ENCODE assay signal across 22 cellular contexts in genomic region chr21:29433366-29434059, GRCh38.
DNase-seq lines count a peak whose midpoint lies in the region; ATAC-seq and TF ChIP-seq lines count a peak whose summit lies in the region.
"Had no signal": no experiment of that assay in that cellular context is flagged by ENCODE, and none has a peak within 500 bp of the region (broad histone marks: within the 10 kb centered on the region; RNA-seq: fewer than 3 reads in every experiment).

No MANE protein-coding gene starts in this region.

- H3K27ac Mint-ChIP-seq in activated CD8-positive, alpha-beta T cell treated with anti-CD3 and anti-CD28 coated beads for 36 hours: peak overlapping the region; percentile 93
- H3K27ac Mint-ChIP-seq in activated CD8-positive, alpha-beta T cell treated with anti-CD3 and anti-CD28 coated beads, Interleukin-2, amount 10 ng/mL, durations not matched to agents 7 days and 5 days: no peak overlapping the region
- H3K27ac Mint-ChIP-seq in stimulated activated effector memory CD8-positive, alpha-beta T cell treated with anti-CD3 and anti-CD28 coated beads, Interleukin-12 subunit alpha, Interleukin-12 subunit beta, amount 100 ng/mL, for 72 hours: peak overlapping the region; percentile 40
- H3K27ac Mint-ChIP-seq: endodermal cell had no signal

- no peak for TF ChIP-seq CTCF in activated CD8-positive, alpha-beta T cell treated with anti-CD3 and anti-CD28 coated beads for 36 hours (IDR thresholded peaks at IDR 0.05)
- TF ChIP-seq CTCF in fibroblast of pulmonary artery (IDR thresholded peaks at IDR 0.05; ENCODE audit: low read length, missing control alignments): no peak

- ATAC-seq in activated CD8-positive, alpha-beta T cell treated with anti-CD3 and anti-CD28 coated beads for 36 hours: no peak
- no peak for ATAC-seq in activated CD8-positive, alpha-beta T cell treated with anti-CD3 and anti-CD28 coated beads, Interleukin-2, amount 10 ng/mL, durations not matched to agents 7 days and 5 days
- ATAC-seq in stimulated activated effector memory CD8-positive, alpha-beta T cell treated with anti-CD3 and anti-CD28 coated beads, Interleukin-12 subunit alpha, Interleukin-12 subunit beta, amount 100 ng/mL, for 72 hours: no peak
- ATAC-seq in activated CD4-positive, CD25-positive, alpha-beta regulatory T cell treated with anti-CD3 and anti-CD28 coated beads, Interleukin-2, amount 50 U/mL, for 24 hours: no peak
- ATAC-seq: left colon, T-cell had no signal

- H3K4me3 Mint-ChIP-seq in activated CD8-positive, alpha-beta T cell treated with anti-CD3 and anti-CD28 coated beads for 36 hours: no peak overlapping the region
- H3K4me3 Mint-ChIP-seq in activated CD8-positive, alpha-beta T cell treated with anti-CD3 and anti-CD28 coated beads, Interleukin-2, amount 10 ng/mL, durations not matched to agents 7 days and 5 days: no peak overlapping the region
- no peak overlapping the region for H3K4me3 Mint-ChIP-seq in stimulated activated effector memory CD8-positive, alpha-beta T cell treated with anti-CD3 and anti-CD28 coated beads, Interleukin-12 subunit alpha, Interleukin-12 subunit beta, amount 100 ng/mL, for 72 hours
- H3K4me3 Mint-ChIP-seq: endodermal cell had no signal

- POLR2A ChIA-PET in activated CD8-positive, alpha-beta T cell treated with anti-CD3 and anti-CD28 coated beads for 36 hours (lab: Charles Lee): no interaction called here
- POLR2A ChIA-PET in activated CD8-positive, alpha-beta T cell treated with anti-CD3 and anti-CD28 coated beads, Interleukin-2, amount 10 ng/mL, durations not matched to agents 7 days and 5 days (lab: Charles Lee): no interaction called here

- DNase-seq in activated CD8-positive, alpha-beta T cell treated with anti-CD3 and anti-CD28 coated beads for 36 hours: no peak
- no peak for DNase-seq in activated CD8-positive, alpha-beta T cell treated with anti-CD3 and anti-CD28 coated beads, Interleukin-2, amount 10 ng/mL, durations not matched to agents 7 days and 5 days
- DNase-seq in OCI-M1 (lab: John Stamatoyannopoulos, UW) (peak; percentile 44), fibroblast of pulmonary artery (ENCODE audit: low read depth) (peak; percentile 7), NCI-H187 (lab: John Stamatoyannopoulos, UW) (no peak)
- no peak for DNase-seq in stimulated activated effector memory CD8-positive, alpha-beta T cell treated with anti-CD3 and anti-CD28 coated beads, Interleukin-12 subunit alpha, Interleukin-12 subunit beta, amount 100 ng/mL, for 72 hours (ENCODE audit: low spot score in 2 of 2)
- DNase-seq in stimulated activated CD4-positive, alpha-beta T cell treated with anti-CD3 and anti-CD28 coated beads, Interleukin-15, amount 100 ng/mL, for 24 hours: no peak
- DNase-seq: activated effector memory CD4-positive, alpha-beta T cell treated with Interleukin-2 at 50 U/mL for 16 hours; amygdala; cerebellar nuclear complex; DMS79; endodermal cell; foreskin melanocyte; left colon; MG63; NCI-H187 treated with DMSO at 0.1 percent for 48 hours; NCI-H446 treated with DMSO at 0.1 percent for 48 hours; stimulated activated naive CD4-positive, alpha-beta T cell; T-cell; tibial artery; WERI-Rb-1 had no signal

- H3K27me3 Mint-ChIP-seq in activated CD8-positive, alpha-beta T cell treated with anti-CD3 and anti-CD28 coated beads for 36 hours: no peaks in the 10 kb centered on the region
- no peaks in the 10 kb centered on the region for H3K27me3 Mint-ChIP-seq in activated CD8-positive, alpha-beta T cell treated with anti-CD3 and anti-CD28 coated beads, Interleukin-2, amount 10 ng/mL, durations not matched to agents 7 days and 5 days (ENCODE audit: low read depth)
- H3K27me3 Mint-ChIP-seq: T-cell had no signal

- H3K36me3 Mint-ChIP-seq in activated CD8-positive, alpha-beta T cell treated with anti-CD3 and anti-CD28 coated beads for 36 hours (ENCODE audit: low read depth): peaks cover 17% of the 10 kb centered on the region
- H3K36me3 Mint-ChIP-seq in activated CD8-positive, alpha-beta T cell treated with anti-CD3 and anti-CD28 coated beads, Interleukin-2, amount 10 ng/mL, durations not matched to agents 7 days and 5 days (ENCODE audit: low read depth): peaks cover 13% of the 10 kb centered on the region
- H3K36me3 Mint-ChIP-seq in stimulated activated effector memory CD8-positive, alpha-beta T cell treated with anti-CD3 and anti-CD28 coated beads, Interleukin-12 subunit alpha, Interleukin-12 subunit beta, amount 100 ng/mL, for 72 hours: no peaks in the 10 kb centered on the region

- no peak overlapping the region for H3K4me3 ChIP-seq in fibroblast of pulmonary artery (replicated peaks; ENCODE audit: low read depth, low read length)
- H3K4me3 ChIP-seq: MG63, tibial artery had no signal

- CTCF ChIA-PET in activated CD8-positive, alpha-beta T cell treated with anti-CD3 and anti-CD28 coated beads for 36 hours (lab: Charles Lee): interaction anchor here (0.6 kb wide), 1 partner anchor 1884 kb away, joined by 3 read pairs; no protein-coding TSS in a partner anchor
- CTCF ChIA-PET in activated CD8-positive, alpha-beta T cell treated with anti-CD3 and anti-CD28 coated beads, Interleukin-2, amount 10 ng/mL, durations not matched to agents 7 days and 5 days (lab: Charles Lee): no interaction called here

- peaks cover 43% of the 10 kb centered on the region for H3K4me1 Mint-ChIP-seq in activated CD8-positive, alpha-beta T cell treated with anti-CD3 and anti-CD28 coated beads for 36 hours (ENCODE audit: low read depth)
- peaks cover 32% of the 10 kb centered on the region for H3K4me1 Mint-ChIP-seq in activated CD8-positive, alpha-beta T cell treated with anti-CD3 and anti-CD28 coated beads, Interleukin-2, amount 10 ng/mL, durations not matched to agents 7 days and 5 days (ENCODE audit: low read depth)
- H3K4me1 Mint-ChIP-seq in stimulated activated effector memory CD8-positive, alpha-beta T cell treated with anti-CD3 and anti-CD28 coated beads, Interleukin-12 subunit alpha, Interleukin-12 subunit beta, amount 100 ng/mL, for 72 hours: peaks cover 18% of the 10 kb centered on the region

- H3K9me3 Mint-ChIP-seq in activated CD8-positive, alpha-beta T cell treated with anti-CD3 and anti-CD28 coated beads for 36 hours: peaks cover 8% of the 10 kb centered on the region
- no peaks in the 10 kb centered on the region for H3K9me3 Mint-ChIP-seq in activated CD8-positive, alpha-beta T cell treated with anti-CD3 and anti-CD28 coated beads, Interleukin-2, amount 10 ng/mL, durations not matched to agents 7 days and 5 days (ENCODE audit: insufficient read depth)
- no peaks in the 10 kb centered on the region for H3K9me3 Mint-ChIP-seq in stimulated activated effector memory CD8-positive, alpha-beta T cell treated with anti-CD3 and anti-CD28 coated beads, Interleukin-12 subunit alpha, Interleukin-12 subunit beta, amount 100 ng/mL, for 72 hours
- H3K9me3 Mint-ChIP-seq: T-cell had no signal

- intact Hi-C loops in activated CD8-positive, alpha-beta T cell treated with anti-CD3 and anti-CD28 coated beads for 36 hours (cut with micrococcal nuclease): no loop called here

Comparison
In these comparisons a context has a peak if more than half of its experiments do, and no peak if none do; other contexts are left out.
1. DNase-seq: peak in OCI-M1 (single experiment) and fibroblast of pulmonary artery (single experiment); none in activated CD8-positive, alpha-beta T cell treated with anti-CD3 and anti-CD28 coated beads for 36 hours (single experiment), activated CD8-positive, alpha-beta T cell treated with anti-CD3 and anti-CD28 coated beads, Interleukin-2, amount 10 ng/mL, durations not matched to agents 7 days and 5 days (single experiment), stimulated activated effector memory CD8-positive, alpha-beta T cell treated with anti-CD3 and anti-CD28 coated beads, Interleukin-12 subunit alpha, Interleukin-12 subunit beta, amount 100 ng/mL, for 72 hours (0 of 2), stimulated activated CD4-positive, alpha-beta T cell treated with anti-CD3 and anti-CD28 coated beads, Interleukin-15, amount 100 ng/mL, for 24 hours (single experiment) and NCI-H187 (0 of 2).